In the genomic region with DNA sequence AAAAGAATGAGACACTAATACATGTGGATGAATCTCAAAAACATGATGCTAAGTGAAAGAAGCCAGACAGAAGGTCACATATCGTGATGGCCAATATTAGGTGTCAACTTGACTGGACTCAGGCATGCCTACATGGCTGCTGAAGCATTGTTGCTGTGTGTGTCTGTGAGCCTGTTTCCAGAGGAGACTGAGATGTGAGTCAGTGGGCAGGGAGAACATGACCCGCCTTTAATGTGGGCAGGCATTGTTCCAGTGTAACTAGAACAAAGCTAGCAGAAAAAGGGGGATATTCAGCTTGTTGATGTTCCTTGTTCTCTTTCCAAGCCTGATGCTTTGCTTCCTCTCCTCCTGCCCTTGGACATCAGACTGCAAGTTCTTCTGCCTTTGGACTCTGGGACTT, we compare ENCODE assay signal across 14 cellular contexts. TPM values are rescaled to one million over a fixed set of nuclear protein-coding genes. Genes with fewer than 3 reads are reported as not detected.
DNase-seq lines count a peak whose midpoint lies in the region; ATAC-seq and TF ChIP-seq lines count a peak whose summit lies in the region.
"Had no signal": no experiment of that assay in that cellular context is flagged by ENCODE, and none has a peak within 500 bp of the region (broad histone marks: within the 10 kb centered on the region; RNA-seq: fewer than 3 reads in every experiment).

No MANE protein-coding gene starts in this region.

- TF ChIP-seq CTCF in fibroblast of pulmonary artery (IDR thresholded peaks at IDR 0.05; ENCODE audit: low read length, missing control alignments): no peak

- no peak overlapping the region for H3K27ac Mint-ChIP-seq in activated CD4-positive, alpha-beta memory T cell treated with anti-CD3 and anti-CD28 coated beads for 36 hours
- H3K27ac Mint-ChIP-seq: T-helper 1 cell treated with Interleukin-12 subunit alpha and Interleukin-12 subunit beta and Interleukin-4 antibody, amounts not matched to agents 30 μg/mL and 1 μg/mL, for 36 hours had no signal

- no peaks in the 10 kb centered on the region for H3K36me3 Mint-ChIP-seq in activated CD4-positive, alpha-beta memory T cell treated with anti-CD3 and anti-CD28 coated beads for 36 hours

- CTCF ChIA-PET in activated CD4-positive, alpha-beta memory T cell treated with anti-CD3 and anti-CD28 coated beads for 36 hours (lab: Charles Lee): interaction anchor here (0.6 to 1.0 kb wide), 3 partner anchors 24 to 194 kb away, joined by 3 to 4 read pairs (median 3); no protein-coding TSS in a partner anchor

- H3K27me3 Mint-ChIP-seq in activated CD4-positive, alpha-beta memory T cell treated with anti-CD3 and anti-CD28 coated beads for 36 hours: no peaks in the 10 kb centered on the region

- H3K9me3 Mint-ChIP-seq in activated CD4-positive, alpha-beta memory T cell treated with anti-CD3 and anti-CD28 coated beads for 36 hours: no peaks in the 10 kb centered on the region
- H3K9me3 Mint-ChIP-seq: T-helper 1 cell treated with Interleukin-12 subunit alpha and Interleukin-12 subunit beta and Interleukin-4 antibody, amounts not matched to agents 30 μg/mL and 1 μg/mL, for 36 hours had no signal

- DNase-seq in HPDE6-E6E7 (ENCODE audit: extremely low spot score) (peak; percentile 25), amniotic epithelial cell (ENCODE audit: low read depth) (peak; percentile 64), fibroblast of pulmonary artery (ENCODE audit: low read depth) (peak; percentile 84), skeletal muscle cell (ENCODE audit: low read depth) (peak; percentile 68), medulla oblongata (ENCODE audit: extremely low spot score) (no peak), ureter (ENCODE audit: low spot score) (no peak)
- no peak for DNase-seq in activated CD4-positive, alpha-beta memory T cell treated with anti-CD3 and anti-CD28 coated beads for 36 hours
- DNase-seq: DMS79, Kasumi-1, left colon, NCI-H187 had no signal

- ATAC-seq in GM19395 (IDR thresholded peaks at IDR 0.05; ENCODE audit: unreplicated experiment): no peak
- ATAC-seq: activated CD4-positive, CD25-positive, alpha-beta regulatory T cell treated with anti-CD3 and anti-CD28 coated beads, Interleukin-2, amount 50 U/mL, for 24 hours; left colon had no signal

- H3K4me3 ChIP-seq in fibroblast of pulmonary artery (replicated peaks; ENCODE audit: low read depth, low read length): no peak overlapping the region
- no peak overlapping the region for H3K4me3 ChIP-seq in skeletal muscle cell (ENCODE audit: low read depth, low read length)

- peaks cover 13% of the 10 kb centered on the region for H3K4me1 Mint-ChIP-seq in activated CD4-positive, alpha-beta memory T cell treated with anti-CD3 and anti-CD28 coated beads for 36 hours (ENCODE audit: low read depth)

- intact Hi-C loops in activated CD4-positive, alpha-beta memory T cell treated with anti-CD3 and anti-CD28 coated beads for 36 hours (cut with micrococcal nuclease): no loop called here

- POLR2A ChIA-PET in activated CD4-positive, alpha-beta memory T cell treated with anti-CD3 and anti-CD28 coated beads for 36 hours (lab: Charles Lee): no interaction called here

- H3K4me3 Mint-ChIP-seq in activated CD4-positive, alpha-beta memory T cell treated with anti-CD3 and anti-CD28 coated beads for 36 hours: no peak overlapping the region
- H3K4me3 Mint-ChIP-seq: T-helper 1 cell treated with Interleukin-12 subunit alpha and Interleukin-12 subunit beta and Interleukin-4 antibody, amounts not matched to agents 30 μg/mL and 1 μg/mL, for 36 hours had no signal

RNA-seq across cellular contexts. Expression of a gene that starts 47.6 kb away (rescaled TPM):
- total RNA-seq in activated CD4-positive, alpha-beta memory T cell treated with anti-CD3 and anti-CD28 coated beads for 36 hours: 10 to 100 TPM; 32.3 to 34.0 TPM
- 58.6 TPM for total RNA-seq in ureter

Comparison
In these comparisons a context has a peak if more than half of its experiments do, and no peak if none do; other contexts are left out.
1. DNase-seq: peak in HPDE6-E6E7 (single experiment), amniotic epithelial cell (single experiment), fibroblast of pulmonary artery (single experiment) and skeletal muscle cell (single experiment); none in activated CD4-positive, alpha-beta memory T cell treated with anti-CD3 and anti-CD28 coated beads for 36 hours (single experiment), medulla oblongata (single experiment) and ureter (single experiment).